8 cellular contexts compared by ENCODE assay signal in genomic region chr20:25195014-25195961, GRCh38. TPM values are rescaled to one million over a fixed set of nuclear protein-coding genes. Genes with fewer than 3 reads are reported as not detected.
A peak's percentile ranks its signal among the peaks of the same experiment; 100 is the strongest.
DNase-seq lines count a peak whose midpoint lies in the region; ATAC-seq, FAIRE-seq and TF ChIP-seq lines count a peak whose summit lies in the region.

Gene ENTPD6, plus strand, starts transcription at chr20:25195712. Its CDS starts 10,825 bp downstream, at chr20:25206537.

- H3K9me3 Mint-ChIP-seq in neural crest cell, result no peaks in the 10 kb centered on the region

- H3K4me1 ChIP-seq in RWPE2 (ENCODE audit: insufficient read depth, poor library complexity, severe bottlenecking) (no peaks in the 10 kb centered on the region), stomach (peaks cover 22 to 50% (median 43%) of the 10 kb centered on the region in 4 donors)

- TF ChIP-seq POLR2A in H54 (IDR thresholded peaks at IDR 0.05; ENCODE audit: low read depth, low read length) (peak; percentile 75), stomach (IDR thresholded peaks at IDR 0.05) (peak in 2 of 4 donors; percentile 20 to 74)

- intact Hi-C loops in stomach (cut with DNase I; ENCODE audit: low total_unique reads), result loop anchor here (10.0 kb wide), 1 partner anchor 200 kb away; the partner anchor contains the start of gene APMAP

- ATAC-seq in RWPE2 (ENCODE audit: low read depth), result peak; percentile 74

- peaks cover 34% of the 10 kb centered on the region for H3K4me1 Mint-ChIP-seq in neural crest cell

- H3K27ac Mint-ChIP-seq in neural crest cell (ENCODE audit: unreplicated experiment), result peak within 1 kb of the TSS; percentile 70

- DNase-seq in ELR (ENCODE audit: low read depth) (peak; percentile 87), H54 (ENCODE audit: insufficient read length, low spot score) (peak; percentile 93), LNCaP clone FGC (ENCODE audit: low read depth) (peak; percentile 35), RWPE2 (ENCODE audit: low spot score) (peak; percentile 87), fibroblast of the conjunctiva (ENCODE audit: low read depth) (peak; percentile 69), neural crest cell (ENCODE audit: low read depth, low spot score) (peak; percentile 95), stomach (peak; percentile 94)
- peak; percentile 97 for DNase-seq in activated effector memory CD4-positive, alpha-beta T cell treated with anti-CD3 and anti-CD28 coated beads, Interleukin-2, amount 50 U/mL, for 16 hours

- no peak for TF ChIP-seq EP300 in stomach (IDR thresholded peaks at IDR 0.05)

- FAIRE-seq in H54 (lab: Jason Lieb, UNC), result no peak

- H3K27ac ChIP-seq in RWPE2 (ENCODE audit: poor library complexity, severe bottlenecking), result peak within 1 kb of the TSS; percentile 53
- peak within 1 kb of the TSS; percentile 88 to 93 (median 93) for H3K27ac ChIP-seq in stomach

- WGBS in stomach, 5 donors, result 7 to 15% (median 9%) methylated on average over 34 to 75 of the region's 75 CpGs

- peak within 1 kb of the TSS; percentile 75 for H3K4me3 ChIP-seq in LNCaP clone FGC (ENCODE audit: low read depth, low read length)
- peak within 1 kb of the TSS; percentile 69 for H3K4me3 ChIP-seq in RWPE2 (ENCODE audit: severe bottlenecking)
- H3K4me3 ChIP-seq in stomach, result peak within 1 kb of the TSS; percentile 72 to 98 (median 96)

- no peaks in the 10 kb centered on the region for H3K36me3 Mint-ChIP-seq in neural crest cell (ENCODE audit: low read depth)

- H3K27me3 Mint-ChIP-seq in neural crest cell (ENCODE audit: low read depth), result peaks cover 3% of the 10 kb centered on the region

- TF ChIP-seq CTCF in LNCaP clone FGC (IDR thresholded peaks at IDR 0.05; ENCODE audit: control insufficient read depth, extremely low read depth, insufficient read depth) (peak; percentile 27; the same call in 1 of the 2 replicates), RWPE2 (IDR thresholded peaks at IDR 0.05; ENCODE audit: poor library complexity, severe bottlenecking) (peak; percentile 41), neural crest cell (conservative IDR thresholded peaks at IDR 0.05) (no peak), stomach (IDR thresholded peaks at IDR 0.05) (peak in 2 of 7 experiments; percentile 4 to 39)

- H3K36me3 ChIP-seq in RWPE2 (ENCODE audit: low read depth) (peaks cover 9% of the 10 kb centered on the region; the same call in 1 of the 2 replicates), stomach (no peaks in the 10 kb centered on the region)

- no peaks in the 10 kb centered on the region for H3K27me3 ChIP-seq in RWPE2 (ENCODE audit: insufficient read depth, poor library complexity, severe bottlenecking)
- no peaks in the 10 kb centered on the region for H3K27me3 ChIP-seq in stomach

- peak within 1 kb of the TSS; percentile 87 for H3K4me3 Mint-ChIP-seq in neural crest cell

- H3K9me3 ChIP-seq in RWPE2 (ENCODE audit: severe bottlenecking), result no peaks in the 10 kb centered on the region
- no peaks in the 10 kb centered on the region for H3K9me3 ChIP-seq in stomach

RNA-seq across cellular contexts. Expression of gene ENTPD6, which starts in this region (rescaled TPM):
- total RNA-seq in neural crest cell (70.0 and 73.4 TPM in 2 replicates), stomach (100 to 1,000 TPM in 3 of 5 donors, 10 to 100 TPM in 2; 44.2 to 110 (median 104) TPM)
- 10 to 100 TPM; 38.5 to 56.6 (median 40.7) TPM for polyA plus RNA-seq in stomach

Comparison
In these comparisons a context has a peak if more than half of its experiments do, and no peak if none do; other contexts are left out.
1. Peak in every context shown above with its lines: DNase-seq, ATAC-seq, H3K4me3 ChIP-seq and H3K27ac ChIP-seq.
2. DNase-seq: peak in every context shown above with its lines; median percentile 97 in activated effector memory CD4-positive, alpha-beta T cell treated with anti-CD3 and anti-CD28 coated beads, Interleukin-2, amount 50 U/mL, for 16 hours; 95 in neural crest cell; 94 in stomach; 93 in H54; 87 in ELR; 87 in RWPE2; 69 in fibroblast of the conjunctiva; 35 in LNCaP clone FGC.